In the genomic region with DNA sequence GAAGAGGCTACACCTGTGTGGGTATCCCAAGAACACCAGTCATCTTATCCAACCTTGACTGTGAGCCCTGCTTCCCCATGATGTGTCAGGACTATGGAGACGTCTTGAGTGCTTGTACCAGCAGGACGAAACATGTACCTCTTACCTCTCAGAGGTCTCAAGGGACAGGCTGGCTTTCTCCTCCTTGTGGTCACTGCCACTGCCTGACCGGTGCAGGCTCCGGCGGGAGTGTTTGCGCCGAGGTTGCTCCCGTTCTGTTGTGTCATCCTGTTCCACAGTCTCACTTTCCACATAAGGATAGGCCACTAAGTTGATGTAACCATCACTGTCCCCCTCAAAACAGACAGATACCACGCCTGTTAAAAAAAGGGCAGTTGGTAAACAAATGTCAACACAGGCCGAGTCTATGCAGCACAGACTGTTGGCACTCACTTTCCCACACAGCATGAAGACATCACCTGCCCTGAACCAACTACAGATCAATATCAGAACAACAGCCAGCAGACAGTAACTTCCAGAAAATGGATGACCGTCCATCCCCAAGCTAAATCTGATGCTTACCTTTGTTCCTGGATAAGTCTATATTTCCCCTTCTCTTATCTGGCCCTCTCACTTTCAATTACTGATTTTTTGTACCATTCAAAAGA, we compare ENCODE assay signal across 18 cellular contexts. TPM values are rescaled to one million over a fixed set of nuclear protein-coding genes. Genes with fewer than 3 reads are reported as not detected.
DNase-seq lines count a peak whose midpoint lies in the region; ATAC-seq and TF ChIP-seq lines count a peak whose summit lies in the region.
"Had no signal": no experiment of that assay in that cellular context is flagged by ENCODE, and none has a peak within 500 bp of the region (broad histone marks: within the 10 kb centered on the region; RNA-seq: fewer than 3 reads in every experiment).

No MANE protein-coding gene starts in this region.

- no peak overlapping the region for H3K4me3 ChIP-seq in CD4-positive, CD25-positive, alpha-beta regulatory T cell (ENCODE audit: low read depth, low read length)
- no peak overlapping the region for H3K4me3 ChIP-seq in liver (ENCODE audit: low read depth in 1 of 3, low read length in 3 of 3)
- H3K4me3 ChIP-seq: HAP-1 had no signal

- H3K27me3 Mint-ChIP-seq in activated CD4-positive, alpha-beta T cell treated with anti-CD3 and anti-CD28 coated beads for 36 hours = no peaks in the 10 kb centered on the region
- no peaks in the 10 kb centered on the region for H3K27me3 Mint-ChIP-seq in CD4-positive, CD25-positive, alpha-beta regulatory T cell
- no peaks in the 10 kb centered on the region for H3K27me3 Mint-ChIP-seq in activated CD8-positive, alpha-beta T cell treated with anti-CD3 and anti-CD28 coated beads, Interleukin-2, amount 10 ng/mL, durations not matched to agents 7 days and 5 days (ENCODE audit: low read depth)

- no peak overlapping the region for H3K27ac ChIP-seq in CD4-positive, CD25-positive, alpha-beta regulatory T cell (ENCODE audit: insufficient read depth, low read length, poor library complexity, severe bottlenecking)
- H3K27ac ChIP-seq in liver (ENCODE audit: low read depth in 1 of 2, low read length in 2 of 2) = peak overlapping the region in 1 of 2 donors; percentile 43

- no peaks in the 10 kb centered on the region for H3K27me3 ChIP-seq in CD4-positive, CD25-positive, alpha-beta regulatory T cell (ENCODE audit: control insufficient read depth, insufficient read depth, low read length)
- no peaks in the 10 kb centered on the region for H3K27me3 ChIP-seq in liver (ENCODE audit: control insufficient read depth in 4 of 4, insufficient read depth in 4 of 4, low read length in 3 of 4)

- no peak overlapping the region for H3K4me3 Mint-ChIP-seq in activated CD4-positive, alpha-beta T cell treated with anti-CD3 and anti-CD28 coated beads for 36 hours
- no peak overlapping the region for H3K4me3 Mint-ChIP-seq in CD4-positive, CD25-positive, alpha-beta regulatory T cell
- H3K4me3 Mint-ChIP-seq in activated CD8-positive, alpha-beta T cell treated with anti-CD3 and anti-CD28 coated beads, Interleukin-2, amount 10 ng/mL, durations not matched to agents 7 days and 5 days = no peak overlapping the region

- no peak overlapping the region for H3K9ac ChIP-seq in liver (ENCODE audit: low read depth in 1 of 2, low read length in 2 of 2)

- CTCF ChIA-PET in activated CD4-positive, alpha-beta T cell treated with anti-CD3 and anti-CD28 coated beads for 36 hours (lab: Charles Lee) = interaction anchor here (1.0 kb wide), 1 partner anchor 19 kb away, joined by 3 read pairs; no protein-coding TSS in a partner anchor
- CTCF ChIA-PET in activated CD8-positive, alpha-beta T cell treated with anti-CD3 and anti-CD28 coated beads, Interleukin-2, amount 10 ng/mL, durations not matched to agents 7 days and 5 days (lab: Charles Lee) = no interaction called here

- peaks cover 3% of the 10 kb centered on the region for H3K4me1 Mint-ChIP-seq in activated CD4-positive, alpha-beta T cell treated with anti-CD3 and anti-CD28 coated beads for 36 hours
- H3K4me1 Mint-ChIP-seq in CD4-positive, CD25-positive, alpha-beta regulatory T cell = peaks cover 3 to 9% (median 8%) of the 10 kb centered on the region in 4 donors
- H3K4me1 Mint-ChIP-seq in activated CD8-positive, alpha-beta T cell treated with anti-CD3 and anti-CD28 coated beads, Interleukin-2, amount 10 ng/mL, durations not matched to agents 7 days and 5 days (ENCODE audit: low read depth) = no peaks in the 10 kb centered on the region

- peaks cover 49% of the 10 kb centered on the region for H3K36me3 ChIP-seq in CD4-positive, CD25-positive, alpha-beta regulatory T cell (ENCODE audit: control insufficient read depth, insufficient read depth, low read length)
- peaks cover 5 to 22% (median 17%) of the 10 kb centered on the region in 4 donors for H3K36me3 ChIP-seq in liver (ENCODE audit: control insufficient read depth in 4 of 4, insufficient read depth in 3 of 4, low read depth in 1 of 4, low read length in 3 of 4)

- H3K9me3 Mint-ChIP-seq in activated CD4-positive, alpha-beta T cell treated with anti-CD3 and anti-CD28 coated beads for 36 hours (ENCODE audit: low read depth) = no peaks in the 10 kb centered on the region
- peaks cover 0 to 1% (median 0%) of the 10 kb centered on the region in 7 donors for H3K9me3 Mint-ChIP-seq in CD4-positive, CD25-positive, alpha-beta regulatory T cell
- no peaks in the 10 kb centered on the region for H3K9me3 Mint-ChIP-seq in activated CD8-positive, alpha-beta T cell treated with anti-CD3 and anti-CD28 coated beads, Interleukin-2, amount 10 ng/mL, durations not matched to agents 7 days and 5 days (ENCODE audit: insufficient read depth)

- H3K36me3 Mint-ChIP-seq in activated CD4-positive, alpha-beta T cell treated with anti-CD3 and anti-CD28 coated beads for 36 hours (ENCODE audit: low read depth) = peaks cover 31% of the 10 kb centered on the region
- H3K36me3 Mint-ChIP-seq in CD4-positive, CD25-positive, alpha-beta regulatory T cell = peaks cover 24% of the 10 kb centered on the region
- H3K36me3 Mint-ChIP-seq in activated CD8-positive, alpha-beta T cell treated with anti-CD3 and anti-CD28 coated beads, Interleukin-2, amount 10 ng/mL, durations not matched to agents 7 days and 5 days (ENCODE audit: low read depth) = peaks cover 31% of the 10 kb centered on the region

- intact Hi-C loops in activated CD4-positive, alpha-beta T cell treated with anti-CD3 and anti-CD28 coated beads for 36 hours (cut with DNase I, micrococcal nuclease) = no loop called here

- no peak for DNase-seq in activated CD4-positive, alpha-beta T cell treated with anti-CD3 and anti-CD28 coated beads for 36 hours
- DNase-seq in activated CD4-positive, alpha-beta T cell treated with anti-CD3 and anti-CD28 coated beads, Interleukin-2, amount 50 U/mL, for 48 hours = no peak
- DNase-seq in CD4-positive, CD25-positive, alpha-beta regulatory T cell = no peak
- no peak for DNase-seq in activated CD8-positive, alpha-beta T cell treated with anti-CD3 and anti-CD28 coated beads, Interleukin-2, amount 10 ng/mL, durations not matched to agents 7 days and 5 days
- no peak for DNase-seq in amygdala (lab: John Stamatoyannopoulos, UW)
- DNase-seq: 8988T; C1 segment of cervical spinal cord; DMS53; NCI-H1436; NCI-H2081; NCI-H526 treated with DMSO at 0.1 percent for 48 hours; NK-92 treated with Interleukin-12 subunit alpha and Interleukin-12 subunit beta, amount 100 ng/mL, for 24 hours; OCI-M1; RPMI8226 had no signal

- WGBS in liver = 77% methylated on average over 11 of the region's 11 CpGs

- no peaks in the 10 kb centered on the region for H3K9me3 ChIP-seq in CD4-positive, CD25-positive, alpha-beta regulatory T cell (ENCODE audit: control insufficient read depth in 2 of 2, low read length in 2 of 2)
- H3K9me3 ChIP-seq in liver (ENCODE audit: control insufficient read depth in 4 of 4, low read length in 3 of 4) = no peaks in the 10 kb centered on the region
- H3K9me3 ChIP-seq: HAP-1 had no signal

- peak overlapping the region; percentile 20 for H3K27ac Mint-ChIP-seq in activated CD4-positive, alpha-beta T cell treated with anti-CD3 and anti-CD28 coated beads for 36 hours
- H3K27ac Mint-ChIP-seq in CD4-positive, CD25-positive, alpha-beta regulatory T cell = peak overlapping the region; percentile 5 to 82 (median 56)
- H3K27ac Mint-ChIP-seq in activated CD8-positive, alpha-beta T cell treated with anti-CD3 and anti-CD28 coated beads, Interleukin-2, amount 10 ng/mL, durations not matched to agents 7 days and 5 days = peak overlapping the region; percentile 28

- POLR2A ChIA-PET in activated CD4-positive, alpha-beta T cell treated with anti-CD3 and anti-CD28 coated beads for 36 hours (lab: Charles Lee) = no interaction called here
- POLR2A ChIA-PET in activated CD8-positive, alpha-beta T cell treated with anti-CD3 and anti-CD28 coated beads, Interleukin-2, amount 10 ng/mL, durations not matched to agents 7 days and 5 days (lab: Charles Lee) = no interaction called here

- TF ChIP-seq CTCF in liver (IDR thresholded peaks at IDR 0.05; ENCODE audit: low read depth, low read length, missing input control) = no peak

- no peaks in the 10 kb centered on the region for H3K4me1 ChIP-seq in CD4-positive, CD25-positive, alpha-beta regulatory T cell (ENCODE audit: control insufficient read depth, insufficient read depth, low read length, poor library complexity, severe bottlenecking)
- H3K4me1 ChIP-seq in liver (ENCODE audit: control insufficient read depth in 4 of 4, insufficient read depth in 4 of 4, low read length in 3 of 4) = peaks cover 0 to 8% (median 0%) of the 10 kb centered on the region in 4 donors
- H3K4me1 ChIP-seq: HAP-1 had no signal

- no peak for ATAC-seq in activated CD4-positive, alpha-beta T cell treated with anti-CD3 and anti-CD28 coated beads for 36 hours
- no peak for ATAC-seq in CD4-positive, CD25-positive, alpha-beta regulatory T cell (ENCODE audit: low read depth in 2 of 2)
- ATAC-seq in activated CD8-positive, alpha-beta T cell treated with anti-CD3 and anti-CD28 coated beads, Interleukin-2, amount 10 ng/mL, durations not matched to agents 7 days and 5 days = no peak
- ATAC-seq in GM21825 (IDR thresholded peaks at IDR 0.05; ENCODE audit: unreplicated experiment) (no peak), GM21390 (IDR thresholded peaks at IDR 0.05; ENCODE audit: unreplicated experiment) (no peak)

- TF ChIP-seq RAD21 in liver (IDR thresholded peaks at IDR 0.05) = peak in 1 of 2 donors; percentile 14

RNA-seq across cellular contexts. Expression of a gene that starts 14.4 kb away (rescaled TPM):
- total RNA-seq in activated CD4-positive, alpha-beta T cell treated with anti-CD3 and anti-CD28 coated beads for 36 hours = 10 to 100 TPM; 21.0 to 32.1 TPM
- 32.1 TPM for total RNA-seq in CD4-positive, CD25-positive, alpha-beta regulatory T cell
- 10 to 100 TPM; 14.7 to 29.7 (median 16.9) TPM for polyA plus RNA-seq in CD4-positive, CD25-positive, alpha-beta regulatory T cell
- total RNA-seq in activated CD8-positive, alpha-beta T cell treated with anti-CD3 and anti-CD28 coated beads, Interleukin-2, amount 10 ng/mL, durations not matched to agents 7 days and 5 days = 10 to 100 TPM; 50.4 to 53.0 TPM
- total RNA-seq in liver = 10 to 100 TPM; 12.6 to 57.7 TPM
- polyA plus RNA-seq in liver = 10 to 100 TPM; 13.4 to 57.8 TPM

RNA-seq across cellular contexts. Expression of a gene that starts 18.7 kb away (rescaled TPM):
- under 1 TPM in 1 of 2 experiments, not detected in 1; 0.07 TPM for total RNA-seq in activated CD4-positive, alpha-beta T cell treated with anti-CD3 and anti-CD28 coated beads for 36 hours
- not detected for total RNA-seq in CD4-positive, CD25-positive, alpha-beta regulatory T cell
- polyA plus RNA-seq in CD4-positive, CD25-positive, alpha-beta regulatory T cell = 1 to 10 TPM in 3 of 4 donors, under 1 TPM in 1; 0.53 to 1.5 (median 1.1) TPM
- 1 to 10 TPM in 1 of 2 experiments, under 1 TPM in 1; 0.95 to 2.0 TPM for total RNA-seq in activated CD8-positive, alpha-beta T cell treated with anti-CD3 and anti-CD28 coated beads, Interleukin-2, amount 10 ng/mL, durations not matched to agents 7 days and 5 days
- not detected for total RNA-seq in liver
- polyA plus RNA-seq in liver = 1 to 10 TPM in 1 of 2 donors, under 1 TPM in 1; 0.11 to 1.1 TPM

RNA-seq across cellular contexts. Expression of a gene that starts 48.2 kb away (rescaled TPM):
- total RNA-seq in activated CD4-positive, alpha-beta T cell treated with anti-CD3 and anti-CD28 coated beads for 36 hours = 10 to 100 TPM; 29.1 to 31.0 TPM
- total RNA-seq in CD4-positive, CD25-positive, alpha-beta regulatory T cell = 61.5 TPM
- 10 to 100 TPM; 31.6 to 39.6 (median 32.2) TPM for polyA plus RNA-seq in CD4-positive, CD25-positive, alpha-beta regulatory T cell
- 10 to 100 TPM; 37.7 to 38.1 TPM for total RNA-seq in activated CD8-positive, alpha-beta T cell treated with anti-CD3 and anti-CD28 coated beads, Interleukin-2, amount 10 ng/mL, durations not matched to agents 7 days and 5 days
- total RNA-seq in liver = 10 to 100 TPM; 22.9 to 32.3 TPM
- polyA plus RNA-seq in liver = 10 to 100 TPM in 1 of 2 donors, 1 to 10 TPM in 1; 6.6 to 13.2 TPM

RNA-seq across cellular contexts. Expression of a gene that starts 48.8 kb away (rescaled TPM):
- total RNA-seq in activated CD4-positive, alpha-beta T cell treated with anti-CD3 and anti-CD28 coated beads for 36 hours = 10 to 100 TPM; 25.2 to 32.7 TPM
- 47.1 TPM for total RNA-seq in CD4-positive, CD25-positive, alpha-beta regulatory T cell
- 10 to 100 TPM in 3 of 4 donors, 1 to 10 TPM in 1; 9.8 to 16.6 (median 12.6) TPM for polyA plus RNA-seq in CD4-positive, CD25-positive, alpha-beta regulatory T cell
- total RNA-seq in activated CD8-positive, alpha-beta T cell treated with anti-CD3 and anti-CD28 coated beads, Interleukin-2, amount 10 ng/mL, durations not matched to agents 7 days and 5 days = 10 to 100 TPM; 36.3 to 45.8 TPM
- total RNA-seq in liver = 100 to 1,000 TPM in 1 of 2 donors, 10 to 100 TPM in 1; 44.0 to 104 TPM
- 10 to 100 TPM; 34.3 to 36.4 TPM for polyA plus RNA-seq in liver

RNA-seq across cellular contexts. Expression of a gene that starts 48.9 kb away (rescaled TPM):
- 1 to 10 TPM; 8.7 to 9.7 TPM for total RNA-seq in activated CD4-positive, alpha-beta T cell treated with anti-CD3 and anti-CD28 coated beads for 36 hours
- total RNA-seq in CD4-positive, CD25-positive, alpha-beta regulatory T cell = 4.1 TPM
- 1 to 10 TPM in 2 of 4 donors, under 1 TPM in 2; 0.76 to 1.6 (median 0.97) TPM for polyA plus RNA-seq in CD4-positive, CD25-positive, alpha-beta regulatory T cell
- 1 to 10 TPM; 3.8 to 4.7 TPM for total RNA-seq in activated CD8-positive, alpha-beta T cell treated with anti-CD3 and anti-CD28 coated beads, Interleukin-2, amount 10 ng/mL, durations not matched to agents 7 days and 5 days
- total RNA-seq in liver = 100 to 1,000 TPM; 262 to 551 TPM
- polyA plus RNA-seq in liver = 100 to 1,000 TPM; 509 to 634 TPM
